ENCODE assay signal across 21 cellular contexts in the genomic region with DNA sequence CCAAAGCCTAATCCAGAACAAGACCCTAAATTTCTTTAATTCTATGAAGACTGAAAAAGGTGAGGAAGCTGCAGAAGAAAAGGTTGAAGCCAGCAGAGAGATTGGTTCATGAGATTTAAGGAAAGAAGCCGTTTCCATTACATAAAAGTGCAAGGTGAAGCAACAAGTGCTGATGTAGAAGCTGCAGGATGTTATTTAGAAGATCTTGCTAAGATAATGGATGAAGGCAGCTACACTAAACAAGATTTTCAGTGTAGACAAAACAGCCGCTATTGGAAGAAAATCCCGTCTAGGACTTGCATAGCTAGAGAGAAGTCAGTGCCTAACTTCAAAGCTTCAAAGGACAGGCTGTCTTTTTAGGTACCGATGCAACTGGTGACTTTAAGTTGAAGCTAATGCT.
"Had no signal": no experiment of that assay in that cellular context is flagged by ENCODE, and none has a peak within 500 bp of the region (broad histone marks: within the 10 kb centered on the region; RNA-seq: fewer than 3 reads in every experiment).

No MANE protein-coding gene starts in this region.

- H3K27ac ChIP-seq: ascending aorta, left ventricle myocardium inferior, pancreas, right lobe of liver, thoracic aorta, upper lobe of right lung, WERI-Rb-1 had no signal

- H3K9me3 ChIP-seq: ascending aorta, pancreas, right lobe of liver, SK-N-SH, thoracic aorta, upper lobe of right lung had no signal

- H3K27me3 ChIP-seq: ascending aorta, pancreas, right lobe of liver, upper lobe of right lung had no signal

- H3K27ac Mint-ChIP-seq: activated naive CD4-positive, alpha-beta T cell treated with anti-CD3 and anti-CD28 coated beads for 36 hours; activated T-helper 2 cell treated with anti-CD3 and anti-CD28 coated beads, Interferon-gamma antibody, Interleukin-2, Interleukin-4, amounts not matched to agents 10 μg/mL and 5 μg/mL and 100 μg/mL, durations not matched to agents 14 hours and 24 hours and 36 hours had no signal

- H3K4me2 ChIP-seq: SK-N-SH had no signal

- H3K36me3 ChIP-seq: ascending aorta, left ventricle myocardium inferior, pancreas, right lobe of liver, thoracic aorta, upper lobe of right lung, WERI-Rb-1 had no signal

- H3K9ac ChIP-seq: SK-N-SH had no signal

- H3K4me3 ChIP-seq: ascending aorta, left ventricle myocardium inferior, pancreas, right lobe of liver, thoracic aorta, upper lobe of right lung had no signal

- H3K4me3 Mint-ChIP-seq: activated naive CD4-positive, alpha-beta T cell treated with anti-CD3 and anti-CD28 coated beads for 36 hours; immature natural killer cell had no signal

- H3K9me3 Mint-ChIP-seq: activated naive CD4-positive, alpha-beta T cell treated with anti-CD3 and anti-CD28 coated beads for 36 hours; immature natural killer cell had no signal

- ATAC-seq: esophagus mucosa, pancreas, right lobe of liver, upper lobe of right lung had no signal

- H3K4me1 ChIP-seq: ascending aorta, left ventricle myocardium inferior, pancreas, right lobe of liver, upper lobe of right lung had no signal

- DNase-seq: activated CD4-positive, alpha-beta T cell treated with anti-CD3 and anti-CD28 coated beads for 1 hour; activated CD8-positive, alpha-beta memory T cell treated with anti-CD3 and anti-CD28 coated beads for 24 hours; activated CD8-positive, alpha-beta memory T cell treated with anti-CD3 and anti-CD28 coated beads, Interleukin-2, amount 50 U/mL, for 48 hours; activated naive CD4-positive, alpha-beta T cell treated with anti-CD3 and anti-CD28 coated beads for 36 hours; effector CD4-positive, alpha-beta T cell; immature natural killer cell; kidney glomerular epithelial cell; left ventricle myocardium inferior; mammary epithelial cell; pancreas; right lobe of liver; SK-N-SH; small intestine; stimulated activated CD4-positive, alpha-beta T cell treated with anti-CD3 and anti-CD28 coated beads, Interleukin-15, amount 100 ng/mL, for 24 hours; stimulated activated CD4-positive, alpha-beta T cell treated with anti-CD3 and anti-CD28 coated beads, Interleukin-2, amount 100 ng/mL, for 48 hours; upper lobe of right lung; WERI-Rb-1 had no signal
